1 cellular context compared by ENCODE assay signal in the genomic region with DNA sequence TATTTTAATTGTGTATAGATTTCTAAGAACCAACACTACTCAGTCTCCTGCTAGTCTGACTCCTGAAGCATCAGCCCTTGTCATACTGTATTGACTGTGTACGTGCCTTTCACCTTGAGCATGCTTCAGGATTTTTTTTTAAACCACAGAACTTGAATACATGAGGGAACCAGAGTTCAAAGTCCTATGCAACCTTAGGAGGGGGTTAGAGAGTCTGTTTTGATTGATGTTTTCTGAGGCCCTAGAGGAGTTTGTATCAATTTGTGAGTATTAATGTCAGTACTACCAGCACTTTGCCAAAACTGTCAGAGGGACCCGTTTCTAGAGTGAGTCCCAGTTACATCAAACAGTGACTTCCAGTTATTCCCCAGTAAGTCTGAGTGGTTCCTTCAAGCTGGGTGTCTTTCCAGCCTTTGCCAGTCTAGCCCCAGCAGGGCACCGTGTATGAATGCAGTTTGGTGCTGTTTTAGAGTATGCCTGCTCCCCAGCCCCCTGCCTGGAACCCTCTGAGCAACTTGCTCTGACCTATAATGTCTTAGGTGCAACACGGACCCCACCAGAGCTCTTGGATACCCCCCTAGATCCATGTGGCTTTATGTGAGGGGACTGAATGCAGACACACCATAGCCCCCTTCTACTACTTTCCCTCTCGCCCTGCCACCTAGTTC.
A peak's percentile ranks its signal among the peaks of the same experiment; 100 is the strongest.
TF ChIP-seq lines count a peak whose summit lies in the region.

No MANE protein-coding gene starts in this region.

TF ChIP-seq in HepG2, 621 proteins besides CTCF, POLR2A, EP300 and RAD21 (continued from another document and continues in another):
- TF ChIP-seq ARID4A (CRISPR knock-in tag; IDR thresholded peaks at IDR 0.05; ENCODE audit: borderline replicate concordance), result peak; percentile 14; the same call in 1 of the 2 replicates
- TF ChIP-seq ZNF20 (CRISPR knock-in tag; IDR thresholded peaks at IDR 0.05), result no peak
- TF ChIP-seq, protein P1, sequence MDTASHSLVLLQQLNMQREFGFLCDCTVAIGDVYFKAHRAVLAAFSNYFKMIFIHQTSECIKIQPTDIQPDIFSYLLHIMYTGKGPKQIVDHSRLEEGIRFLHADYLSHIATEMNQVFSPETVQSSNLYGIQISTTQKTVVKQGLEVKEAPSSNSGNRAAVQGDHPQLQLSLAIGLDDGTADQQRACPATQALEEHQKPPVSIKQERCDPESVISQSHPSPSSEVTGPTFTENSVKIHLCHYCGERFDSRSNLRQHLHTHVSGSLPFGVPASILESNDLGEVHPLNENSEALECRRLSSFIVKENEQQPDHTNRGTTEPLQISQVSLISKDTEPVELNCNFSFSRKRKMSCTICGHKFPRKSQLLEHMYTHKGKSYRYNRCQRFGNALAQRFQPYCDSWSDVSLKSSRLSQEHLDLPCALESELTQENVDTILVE (CRISPR knock-in tag; IDR thresholded peaks at IDR 0.05), result 0 out of 2 replicates have a peak, but pooled peaks have one; percentile 59
- TF ChIP-seq KLF15 (CRISPR knock-in tag; IDR thresholded peaks at IDR 0.05; ENCODE audit: borderline replicate concordance), result no peak
- no peak for TF ChIP-seq ZSCAN30 (CRISPR knock-in tag; IDR thresholded peaks at IDR 0.05)
- TF ChIP-seq RARA (CRISPR knock-in tag; IDR thresholded peaks at IDR 0.05), result peak; percentile 82
- TF ChIP-seq, protein P2, sequence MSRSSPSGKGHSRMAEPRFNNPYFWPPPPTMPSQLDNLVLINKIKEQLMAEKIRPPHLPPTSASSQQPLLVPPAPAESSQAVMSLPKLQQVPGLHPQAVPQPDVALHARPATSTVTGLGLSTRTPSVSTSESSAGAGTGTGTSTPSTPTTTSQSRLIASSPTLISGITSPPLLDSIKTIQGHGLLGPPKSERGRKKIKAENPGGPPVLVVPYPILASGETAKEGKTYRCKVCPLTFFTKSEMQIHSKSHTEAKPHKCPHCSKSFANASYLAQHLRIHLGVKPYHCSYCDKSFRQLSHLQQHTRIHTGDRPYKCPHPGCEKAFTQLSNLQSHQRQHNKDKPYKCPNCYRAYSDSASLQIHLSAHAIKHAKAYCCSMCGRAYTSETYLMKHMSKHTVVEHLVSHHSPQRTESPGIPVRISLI (CRISPR knock-in tag; IDR thresholded peaks at IDR 0.05; ENCODE audit: borderline replicate concordance), result peak; percentile 98
- TF ChIP-seq ZNF781 (CRISPR knock-in tag; IDR thresholded peaks at IDR 0.05; ENCODE audit: borderline replicate concordance, not compliant biosample characterization), result peak; percentile 74
- TF ChIP-seq SMAD3 (CRISPR knock-in tag; IDR thresholded peaks at IDR 0.05), result 0 out of 2 replicates have a peak, but pooled peaks have one; percentile 20
- TF ChIP-seq TEAD3 (CRISPR knock-in tag; optimal IDR thresholded peaks at IDR 0.05; ENCODE audit: borderline replicate concordance), result peak; percentile 68
- TF ChIP-seq ZNF230 (CRISPR knock-in tag; IDR thresholded peaks at IDR 0.05), result no peak; the same call in 1 of the 2 replicates
- TF ChIP-seq PAF1 (CRISPR knock-in tag; IDR thresholded peaks at IDR 0.05), result no peak
- no peak for TF ChIP-seq ZNF33B (CRISPR knock-in tag; IDR thresholded peaks at IDR 0.05)
- no peak for TF ChIP-seq ZNF207 (IDR thresholded peaks at IDR 0.05; ENCODE audit: borderline replicate concordance)
- peak; percentile 73; the same call in 1 of the 2 replicates for TF ChIP-seq ZBED4 (CRISPR knock-in tag; IDR thresholded peaks at IDR 0.05; ENCODE audit: borderline replicate concordance)
- no peak for TF ChIP-seq ZNF274 (CRISPR knock-in tag; IDR thresholded peaks at IDR 0.05)
- peak; percentile 16; the same call in 1 of the 2 replicates for TF ChIP-seq ZNF329 (CRISPR knock-in tag; IDR thresholded peaks at IDR 0.05; ENCODE audit: low read depth)
- TF ChIP-seq SOX13 (IDR thresholded peaks at IDR 0.05), result no peak
- TF ChIP-seq SOX13 (CRISPR knock-in tag; conservative IDR thresholded peaks at IDR 0.05 in 1 of 2, IDR thresholded peaks at IDR 0.05 in 1 of 2), result peak in 1 of 2 experiments; percentile 80; a peak in 1 of 4 replicates
- no peak; the same call in 1 of the 2 replicates for TF ChIP-seq POLR2G (IDR thresholded peaks at IDR 0.05; ENCODE audit: low read depth, low read length)
- no peak for TF ChIP-seq FOXA1 (IDR thresholded peaks at IDR 0.05)
- TF ChIP-seq FOXA1 (CRISPR knock-in tag; IDR thresholded peaks at IDR 0.05), result peak; percentile 73
- TF ChIP-seq IRF2 (CRISPR knock-in tag; IDR thresholded peaks at IDR 0.05), result peak; percentile 38; the same call in 1 of the 2 replicates
- no peak for TF ChIP-seq GABPA (IDR thresholded peaks at IDR 0.05; ENCODE audit: low read depth, low read length)
- TF ChIP-seq GABPA (CRISPR knock-in tag; IDR thresholded peaks at IDR 0.05; ENCODE audit: low read depth), result peak; percentile 38; the same call in 1 of the 2 replicates
- peak; percentile 67; the same call in 1 of the 2 replicates for TF ChIP-seq TGIF2 (CRISPR knock-in tag; IDR thresholded peaks at IDR 0.05)
- TF ChIP-seq, protein P3, sequence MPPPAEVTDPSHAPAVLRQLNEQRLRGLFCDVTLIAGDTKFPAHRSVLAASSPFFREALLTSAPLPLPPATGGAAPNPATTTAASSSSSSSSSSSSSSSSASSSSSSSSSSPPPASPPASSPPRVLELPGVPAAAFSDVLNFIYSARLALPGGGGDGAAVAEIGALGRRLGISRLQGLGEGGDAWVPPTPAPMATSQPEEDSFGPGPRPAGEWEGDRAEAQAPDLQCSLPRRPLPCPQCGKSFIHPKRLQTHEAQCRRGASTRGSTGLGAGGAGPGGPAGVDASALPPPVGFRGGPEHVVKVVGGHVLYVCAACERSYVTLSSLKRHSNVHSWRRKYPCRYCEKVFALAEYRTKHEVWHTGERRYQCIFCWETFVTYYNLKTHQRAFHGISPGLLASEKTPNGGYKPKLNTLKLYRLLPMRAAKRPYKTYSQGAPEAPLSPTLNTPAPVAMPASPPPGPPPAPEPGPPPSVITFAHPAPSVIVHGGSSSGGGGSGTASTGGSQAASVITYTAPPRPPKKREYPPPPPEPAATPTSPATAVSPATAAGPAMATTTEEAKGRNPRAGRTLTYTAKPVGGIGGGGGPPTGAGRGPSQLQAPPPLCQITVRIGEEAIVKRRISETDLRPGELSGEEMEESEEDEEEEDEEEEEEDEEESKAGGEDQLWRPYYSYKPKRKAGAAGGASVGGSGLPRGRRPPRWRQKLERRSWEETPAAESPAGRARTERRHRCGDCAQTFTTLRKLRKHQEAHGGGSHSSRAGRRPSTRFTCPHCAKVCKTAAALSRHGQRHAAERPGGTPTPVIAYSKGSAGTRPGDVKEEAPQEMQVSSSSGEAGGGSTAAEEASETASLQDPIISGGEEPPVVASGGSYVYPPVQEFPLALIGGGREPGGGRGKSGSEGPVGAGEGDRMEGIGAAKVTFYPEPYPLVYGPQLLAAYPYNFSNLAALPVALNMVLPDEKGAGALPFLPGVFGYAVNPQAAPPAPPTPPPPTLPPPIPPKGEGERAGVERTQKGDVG (CRISPR knock-in tag; IDR thresholded peaks at IDR 0.05; ENCODE audit: borderline replicate concordance), result no peak
- peak; percentile 79; the same call in 1 of the 2 replicates for TF ChIP-seq MEIS1 (CRISPR knock-in tag; IDR thresholded peaks at IDR 0.05; ENCODE audit: borderline replicate concordance)
- 0 out of 2 replicates have a peak, but pooled peaks have one; percentile 65 for TF ChIP-seq ZNF335 (CRISPR knock-in tag; IDR thresholded peaks at IDR 0.05)
- TF ChIP-seq CEBPG (CRISPR knock-in tag; IDR thresholded peaks at IDR 0.05), result peak; percentile 42; the same call in 1 of the 2 replicates
- no peak for TF ChIP-seq ZFP41 (CRISPR knock-in tag; IDR thresholded peaks at IDR 0.05; ENCODE audit: borderline replicate concordance)
- TF ChIP-seq GATAD2A (CRISPR knock-in tag; IDR thresholded peaks at IDR 0.05), result peak; percentile 90
- TF ChIP-seq REXO4 (CRISPR knock-in tag; IDR thresholded peaks at IDR 0.05; ENCODE audit: borderline replicate concordance), result peak; percentile 55; the same call in 1 of the 2 replicates
- no peak for TF ChIP-seq RFX1 (IDR thresholded peaks at IDR 0.05)
- TF ChIP-seq MAZ (IDR thresholded peaks at IDR 0.05; ENCODE audit: borderline replicate concordance, low read depth, low read length), result no peak
- TF ChIP-seq MAZ (CRISPR knock-in tag; IDR thresholded peaks at IDR 0.05; ENCODE audit: low read depth), result no peak
- TF ChIP-seq CREB3 (CRISPR knock-in tag; IDR thresholded peaks at IDR 0.05), result no peak
- no peak for TF ChIP-seq NFKBIZ (CRISPR knock-in tag; IDR thresholded peaks at IDR 0.05)
- TF ChIP-seq ADNP (CRISPR knock-in tag; IDR thresholded peaks at IDR 0.05), result no peak
- TF ChIP-seq GLI4 (CRISPR knock-in tag; IDR thresholded peaks at IDR 0.05; ENCODE audit: borderline replicate concordance), result no peak
- TF ChIP-seq, protein P4, sequence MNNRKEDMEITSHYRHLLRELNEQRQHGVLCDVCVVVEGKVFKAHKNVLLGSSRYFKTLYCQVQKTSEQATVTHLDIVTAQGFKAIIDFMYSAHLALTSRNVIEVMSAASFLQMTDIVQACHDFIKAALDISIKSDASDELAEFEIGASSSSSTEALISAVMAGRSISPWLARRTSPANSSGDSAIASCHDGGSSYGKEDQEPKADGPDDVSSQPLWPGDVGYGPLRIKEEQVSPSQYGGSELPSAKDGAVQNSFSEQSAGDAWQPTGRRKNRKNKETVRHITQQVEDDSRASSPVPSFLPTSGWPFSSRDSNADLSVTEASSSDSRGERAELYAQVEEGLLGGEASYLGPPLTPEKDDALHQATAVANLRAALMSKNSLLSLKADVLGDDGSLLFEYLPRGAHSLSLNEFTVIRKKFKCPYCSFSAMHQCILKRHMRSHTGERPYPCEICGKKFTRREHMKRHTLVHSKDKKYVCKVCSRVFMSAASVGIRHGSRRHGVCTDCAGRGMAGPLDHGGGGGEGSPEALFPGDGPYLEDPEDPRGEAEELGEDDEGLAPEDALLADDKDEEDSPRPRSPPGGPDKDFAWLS (CRISPR knock-in tag; IDR thresholded peaks at IDR 0.05; ENCODE audit: borderline replicate concordance), result no peak
- no peak for TF ChIP-seq MEIS2 (CRISPR knock-in tag; IDR thresholded peaks at IDR 0.05)
- TF ChIP-seq SRF (IDR thresholded peaks at IDR 0.05; ENCODE audit: low read depth, low read length), result no peak
- no peak for TF ChIP-seq ZBTB7A (CRISPR knock-in tag; IDR thresholded peaks at IDR 0.05)
- TF ChIP-seq RFXAP (CRISPR knock-in tag; IDR thresholded peaks at IDR 0.05; ENCODE audit: borderline replicate concordance), result no peak
- no peak for TF ChIP-seq PLRG1 (conservative IDR thresholded peaks at IDR 0.05)
- peak; percentile 56; the same call in 1 of the 2 replicates for TF ChIP-seq MXD4 (CRISPR knock-in tag; IDR thresholded peaks at IDR 0.05)
- 0 out of 2 replicates have a peak, but pooled peaks have one; percentile 74 for TF ChIP-seq ZNF468 (CRISPR knock-in tag; IDR thresholded peaks at IDR 0.05)
- TF ChIP-seq HOXA5 (CRISPR knock-in tag; IDR thresholded peaks at IDR 0.05), result peak; percentile 47; the same call in 1 of the 2 replicates
